Comparison of ENCODE assay signal across 8 cellular contexts in the genomic region with DNA sequence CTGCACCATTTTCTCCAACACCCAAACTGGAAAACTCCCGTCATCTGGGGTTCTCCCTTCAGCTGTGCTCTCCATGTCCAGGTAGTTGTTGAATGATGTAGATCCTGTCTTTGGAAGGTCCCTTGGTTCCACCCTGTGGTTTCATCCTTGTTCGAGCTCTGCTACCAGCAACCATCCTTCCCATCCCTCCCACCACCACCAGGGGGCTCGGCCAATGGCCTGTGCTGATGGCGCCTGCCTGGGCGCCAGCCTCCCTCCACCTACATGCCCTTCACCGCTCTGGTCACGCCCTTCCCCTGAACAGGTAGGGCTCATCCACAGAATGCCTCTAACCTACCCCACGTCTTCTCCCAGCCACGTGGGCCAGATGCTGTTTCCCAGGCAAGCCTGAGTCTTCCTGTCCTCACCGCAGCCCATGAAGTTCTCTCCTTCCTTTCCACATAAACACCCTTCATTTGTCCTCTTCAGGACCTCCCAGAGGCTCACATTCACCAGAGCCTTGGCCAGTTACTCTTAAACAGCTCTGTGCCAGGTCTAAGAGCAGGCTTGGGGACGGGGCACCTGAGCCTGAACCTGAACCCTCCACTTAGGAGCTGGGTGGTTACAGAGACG.
DNase-seq lines count a peak whose midpoint lies in the region; ATAC-seq and TF ChIP-seq lines count a peak whose summit lies in the region.

No MANE protein-coding gene starts in this region.

- no peak overlapping the region for H3K4me3 Mint-ChIP-seq in activated naive CD4-positive, alpha-beta T cell treated with anti-CD3 and anti-CD28 coated beads, Interleukin-2, amount 50 U/mL, for 24 hours

- H3K9me3 ChIP-seq in BLaER1, result peaks cover 25% of the 10 kb centered on the region
- no peaks in the 10 kb centered on the region for H3K9me3 ChIP-seq in lower lobe of right lung

- H3K27me3 ChIP-seq in BLaER1 (no peaks in the 10 kb centered on the region), lower lobe of right lung (ENCODE audit: low read depth) (no peaks in the 10 kb centered on the region)

- intact Hi-C loops in lower lobe of right lung (cut with DNase I), result no loop called here

- DNase-seq in lower lobe of right lung (no peak), GF-D8 (lab: John Stamatoyannopoulos, UW) (no peak), DMS79 (lab: John Stamatoyannopoulos, UW) (no peak)

- H3K27ac ChIP-seq in BLaER1 (no peak overlapping the region), lower lobe of right lung (no peak overlapping the region)

- H3K4me1 ChIP-seq in BLaER1, result peaks cover 60% of the 10 kb centered on the region
- peaks cover 21% of the 10 kb centered on the region for H3K4me1 ChIP-seq in lower lobe of right lung

- H3K4me2 ChIP-seq in BLaER1, result peak overlapping the region; percentile 71

- H3K36me3 Mint-ChIP-seq in activated naive CD4-positive, alpha-beta T cell treated with anti-CD3 and anti-CD28 coated beads, Interleukin-2, amount 50 U/mL, for 24 hours, result no peaks in the 10 kb centered on the region

- peak; percentile 22 for ATAC-seq in HG02798 (IDR thresholded peaks at IDR 0.05; ENCODE audit: poor library complexity, unreplicated experiment)
- no peak for ATAC-seq in lower lobe of right lung
- ATAC-seq in HG02973 (IDR thresholded peaks at IDR 0.05; ENCODE audit: unreplicated experiment), result no peak
- ATAC-seq in HG03521 (IDR thresholded peaks at IDR 0.05; ENCODE audit: unreplicated experiment), result no peak

- H3K4me3 ChIP-seq in BLaER1 (no peak overlapping the region), lower lobe of right lung (no peak overlapping the region)

- 0 out of 2 replicates have a peak, but pooled peaks cover 4% of the 10 kb centered on the region for H3K36me3 ChIP-seq in BLaER1
- H3K36me3 ChIP-seq in lower lobe of right lung, result no peaks in the 10 kb centered on the region

- H3K4me1 Mint-ChIP-seq in activated naive CD4-positive, alpha-beta T cell treated with anti-CD3 and anti-CD28 coated beads, Interleukin-2, amount 50 U/mL, for 24 hours, result peaks cover 33% of the 10 kb centered on the region

- peak overlapping the region; percentile 52 for H3K27ac Mint-ChIP-seq in activated naive CD4-positive, alpha-beta T cell treated with anti-CD3 and anti-CD28 coated beads, Interleukin-2, amount 50 U/mL, for 24 hours

- H3K9me3 Mint-ChIP-seq in activated naive CD4-positive, alpha-beta T cell treated with anti-CD3 and anti-CD28 coated beads, Interleukin-2, amount 50 U/mL, for 24 hours, result no peaks in the 10 kb centered on the region

- peak; percentile 48 for TF ChIP-seq CTCF in lower lobe of right lung (IDR thresholded peaks at IDR 0.05)

- no peaks in the 10 kb centered on the region for H4K20me1 ChIP-seq in BLaER1

- H3K9ac ChIP-seq in BLaER1, result no peak overlapping the region

- H3K27me3 Mint-ChIP-seq in activated naive CD4-positive, alpha-beta T cell treated with anti-CD3 and anti-CD28 coated beads, Interleukin-2, amount 50 U/mL, for 24 hours, result no peaks in the 10 kb centered on the region
